In genomic region chr15:39808909-39809308, GRCh38 we compare ENCODE assay signal across 32 cellular contexts. TPM values are rescaled to one million over a fixed set of nuclear protein-coding genes. Genes with fewer than 3 reads are reported as not detected.
"Had no signal": no experiment of that assay in that cellular context is flagged by ENCODE, and none has a peak within 500 bp of the region (broad histone marks: within the 10 kb centered on the region; RNA-seq: fewer than 3 reads in every experiment).

No MANE protein-coding gene starts in this region.

- ATAC-seq: activated CD8-positive, alpha-beta T cell treated with anti-CD3 and anti-CD28 coated beads for 36 hours; activated T-cell treated with anti-CD3 and anti-CD28 coated beads, Interleukin-2, amount 50 U/mL, for 72 hours; Right ventricle myocardium inferior had no signal

- H3K36me3 Mint-ChIP-seq: activated naive CD4-positive, alpha-beta T cell treated with anti-CD3 and anti-CD28 coated beads, Interleukin-2, amount 50 U/mL, for 24 hours; activated naive CD8-positive, alpha-beta T cell treated with anti-CD3 and anti-CD28 coated beads, Interleukin-2, amount 10 ng/mL, durations not matched to agents 7 days and 5 days had no signal

- H3K36me3 ChIP-seq: cardiac muscle cell had no signal

- H3K4me3 Mint-ChIP-seq: activated CD4-positive, alpha-beta T cell treated with anti-CD3 and anti-CD28 coated beads, Interleukin-2, amount 10 ng/mL, durations not matched to agents 24 days and 14 days; activated CD8-positive, alpha-beta T cell treated with anti-CD3 and anti-CD28 coated beads for 36 hours; activated naive CD4-positive, alpha-beta T cell treated with anti-CD3 and anti-CD28 coated beads, Interleukin-2, amount 50 U/mL, for 24 hours; activated naive CD8-positive, alpha-beta T cell treated with anti-CD3 and anti-CD28 coated beads, Interleukin-2, amount 10 ng/mL, durations not matched to agents 7 days and 5 days; activated T-cell treated with anti-CD3 and anti-CD28 coated beads, Interleukin-2, amount 50 U/mL, for 72 hours; central memory CD8-positive, alpha-beta T cell had no signal

- DNase-seq: activated CD4-positive, alpha-beta T cell treated with anti-CD3 and anti-CD28 coated beads for 1 hour; activated CD4-positive, alpha-beta T cell treated with anti-CD3 and anti-CD28 coated beads, Interleukin-2, amount 10 ng/mL, durations not matched to agents 24 days and 14 days; activated CD4-positive, alpha-beta T cell treated with anti-CD3 and anti-CD28 coated beads, Interleukin-2, amount 50 U/mL, for 4 hours; activated CD4-positive, CD25-positive, alpha-beta regulatory T cell; activated CD8-positive, alpha-beta T cell treated with anti-CD3 and anti-CD28 coated beads for 36 hours; activated gamma-delta T cell; activated naive CD4-positive, alpha-beta T cell treated with Interleukin-2 at 50 U/mL for 16 hours; activated naive CD8-positive, alpha-beta T cell treated with anti-CD3 and anti-CD28 coated beads, Interleukin-2, amount 10 ng/mL, durations not matched to agents 7 days and 5 days; activated T-cell treated with anti-CD3 and anti-CD28 coated beads, Interleukin-2, amount 50 U/mL, for 1 hour; activated T-cell treated with anti-CD3 and anti-CD28 coated beads, Interleukin-2, amount 50 U/mL, for 72 hours; amygdala; NCI-H1092 treated with DMSO at 0.1 percent for 48 hours; NCI-H1417 treated with DMSO at 0.1 percent for 48 hours; NCI-H187 treated with DMSO at 0.1 percent for 48 hours; NCI-H345; NCI-H524 treated with DMSO at 0.1 percent for 48 hours; NCI-H748 treated with DMSO at 0.1 percent for 48 hours; NK-92 treated with Interleukin-12 subunit alpha and Interleukin-12 subunit beta, amount 100 ng/mL, for 24 hours; PC-9; SW 1271; T-helper 1 cell; T-helper 2 cell; T-helper 9 cell had no signal

- H3K27ac Mint-ChIP-seq: activated CD4-positive, alpha-beta T cell treated with anti-CD3 and anti-CD28 coated beads, Interleukin-2, amount 10 ng/mL, durations not matched to agents 24 days and 14 days; activated CD8-positive, alpha-beta T cell treated with anti-CD3 and anti-CD28 coated beads for 36 hours; activated naive CD4-positive, alpha-beta T cell treated with anti-CD3 and anti-CD28 coated beads, Interleukin-2, amount 50 U/mL, for 24 hours; activated naive CD8-positive, alpha-beta T cell treated with anti-CD3 and anti-CD28 coated beads, Interleukin-2, amount 10 ng/mL, durations not matched to agents 7 days and 5 days; activated T-cell treated with anti-CD3 and anti-CD28 coated beads, Interleukin-2, amount 50 U/mL, for 72 hours; activated T-helper 2 cell treated with anti-CD3 and anti-CD28 coated beads, Interferon-gamma antibody, Interleukin-2, Interleukin-4, amounts not matched to agents 10 μg/mL and 5 μg/mL and 100 μg/mL, durations not matched to agents 14 hours and 24 hours and 36 hours had no signal

- H3K27ac ChIP-seq: ascending aorta, cardiac muscle cell, KMS-11, PC-9, RWPE1, VCaP had no signal

- H3K27me3 ChIP-seq: ascending aorta, cardiac muscle cell had no signal

- H3K4me1 ChIP-seq: ascending aorta had no signal

- H3K4me1 Mint-ChIP-seq: activated CD4-positive, alpha-beta T cell treated with anti-CD3 and anti-CD28 coated beads, Interleukin-2, amount 10 ng/mL, durations not matched to agents 24 days and 14 days; activated naive CD4-positive, alpha-beta T cell treated with anti-CD3 and anti-CD28 coated beads, Interleukin-2, amount 50 U/mL, for 24 hours; activated naive CD8-positive, alpha-beta T cell treated with anti-CD3 and anti-CD28 coated beads, Interleukin-2, amount 10 ng/mL, durations not matched to agents 7 days and 5 days; central memory CD8-positive, alpha-beta T cell had no signal

- H2AFZ ChIP-seq: PC-9 had no signal

- H3K9ac ChIP-seq: KMS-11 had no signal

- H3K9me3 ChIP-seq: ascending aorta had no signal

- H3K9me3 Mint-ChIP-seq: activated CD4-positive, alpha-beta T cell treated with anti-CD3 and anti-CD28 coated beads, Interleukin-2, amount 10 ng/mL, durations not matched to agents 24 days and 14 days; activated CD8-positive, alpha-beta T cell treated with anti-CD3 and anti-CD28 coated beads for 36 hours; activated naive CD4-positive, alpha-beta T cell treated with anti-CD3 and anti-CD28 coated beads, Interleukin-2, amount 50 U/mL, for 24 hours; activated naive CD8-positive, alpha-beta T cell treated with anti-CD3 and anti-CD28 coated beads, Interleukin-2, amount 10 ng/mL, durations not matched to agents 7 days and 5 days; activated T-cell treated with anti-CD3 and anti-CD28 coated beads, Interleukin-2, amount 50 U/mL, for 72 hours; activated T-helper 2 cell treated with anti-CD3 and anti-CD28 coated beads, Interferon-gamma antibody, Interleukin-2, Interleukin-4, amounts not matched to agents 10 μg/mL and 5 μg/mL and 100 μg/mL, durations not matched to agents 14 hours and 24 hours and 36 hours; central memory CD8-positive, alpha-beta T cell had no signal

- H3K4me3 ChIP-seq: ascending aorta, cardiac muscle cell, PC-9 had no signal

- H3K4me2 ChIP-seq: KMS-11, PC-9 had no signal

RNA-seq across cellular contexts. Expression of gene FSIP1, which starts 26.3 kb away (rescaled TPM):
- total RNA-seq: ascending aorta had no signal
